22 cellular contexts compared by ENCODE assay signal in genomic region chr9:91680129-91680528, GRCh38.
"Had no signal": no experiment of that assay in that cellular context is flagged by ENCODE, and none has a peak within 500 bp of the region (broad histone marks: within the 10 kb centered on the region; RNA-seq: fewer than 3 reads in every experiment).

No MANE protein-coding gene starts in this region.

- H3K4me1 ChIP-seq: gastrocnemius medialis, uterus had no signal

- ATAC-seq: activated CD4-positive, CD25-positive, alpha-beta regulatory T cell treated with anti-CD3 and anti-CD28 coated beads, Interleukin-2, amount 50 U/mL, for 24 hours; activated CD8-positive, alpha-beta T cell treated with anti-CD3 and anti-CD28 coated beads, Interleukin-2, amount 10 ng/mL, durations not matched to agents 7 days and 5 days; activated naive CD8-positive, alpha-beta T cell treated with anti-CD3 and anti-CD28 coated beads, Interleukin-2, amount 50 U/mL, for 24 hours; gastrocnemius medialis; natural killer cell; stimulated activated effector memory CD8-positive, alpha-beta T cell treated with anti-CD3 and anti-CD28 coated beads, Interleukin-12 subunit alpha, Interleukin-12 subunit beta, amount 100 ng/mL, for 72 hours; stimulated activated naive CD8-positive, alpha-beta T cell treated with anti-CD3 and anti-CD28 coated beads, Interleukin-15, amount 100 ng/mL, for 72 hours had no signal

- H3K27ac ChIP-seq: brain microvascular endothelial cell, gastrocnemius medialis, suprapubic skin, tibial nerve, uterus, VCaP had no signal

- H3K36me3 ChIP-seq: brain microvascular endothelial cell, gastrocnemius medialis, suprapubic skin, tibial nerve, uterus had no signal

- H3K9me3 ChIP-seq: gastrocnemius medialis, suprapubic skin, tibial nerve, uterus had no signal

- H3K27me3 ChIP-seq: brain microvascular endothelial cell, gastrocnemius medialis, suprapubic skin, tibial nerve, uterus had no signal

- DNase-seq: activated CD4-positive, alpha-beta T cell treated with anti-CD3 and anti-CD28 coated beads, Interleukin-2, amount 10 ng/mL, durations not matched to agents 7 days and 5 days; activated CD8-positive, alpha-beta T cell treated with anti-CD3 and anti-CD28 coated beads, Interleukin-2, amount 10 ng/mL, durations not matched to agents 7 days and 5 days; activated gamma-delta T cell; activated naive CD4-positive, alpha-beta T cell treated with anti-CD3 and anti-CD28 coated beads, Interleukin-2, amount 50 U/mL, for 16 hours; activated naive CD8-positive, alpha-beta T cell treated with anti-CD3 and anti-CD28 coated beads, Interleukin-2, amount 50 U/mL, for 24 hours; aorta; brain microvascular endothelial cell; caudate nucleus; dermis blood vessel endothelial cell; effector CD8-positive, alpha-beta T cell; gastrocnemius medialis; hippocampal formation; midbrain; natural killer cell; stimulated activated CD4-positive, alpha-beta T cell treated with anti-CD3 and anti-CD28 coated beads, Interleukin-1b, Interleukin-23, amount 100 ng/mL, for 48 hours; stimulated activated naive CD8-positive, alpha-beta T cell treated with anti-CD3 and anti-CD28 coated beads, Interleukin-15, amount 100 ng/mL, for 72 hours; uterus had no signal

- H3K4me3 ChIP-seq: gastrocnemius medialis, suprapubic skin, tibial nerve, uterus had no signal
